Comparison of ENCODE assay signal across 18 cellular contexts in the genomic region with DNA sequence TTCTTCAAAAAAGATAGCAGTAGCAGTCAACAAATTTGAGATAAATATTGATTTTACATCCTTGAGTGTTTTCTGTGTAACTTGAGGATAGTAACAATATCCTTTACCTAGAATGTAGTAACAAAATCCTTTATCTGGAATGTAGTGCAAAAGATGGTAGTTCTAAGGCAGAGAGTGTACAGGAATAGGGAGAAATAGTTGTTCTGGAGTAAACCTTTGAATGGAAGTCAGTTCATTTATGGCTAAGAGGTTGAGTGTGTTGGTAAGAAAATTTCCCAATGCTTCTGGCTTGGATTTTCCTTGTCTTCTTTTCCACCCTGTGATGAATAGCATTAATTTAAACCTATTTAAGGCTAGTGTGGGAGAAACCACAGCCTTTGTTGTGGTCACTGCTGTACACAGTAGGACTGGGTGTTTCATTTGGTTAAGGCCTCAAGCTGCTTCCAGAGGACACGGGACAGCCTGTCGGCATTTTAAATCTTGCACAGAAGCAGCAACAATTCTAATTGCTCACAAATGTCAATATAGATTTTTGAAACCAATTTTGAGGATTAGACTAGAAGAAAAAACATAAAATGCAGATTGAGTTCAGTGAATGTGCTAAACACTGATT. TPM values are rescaled to one million over a fixed set of nuclear protein-coding genes. Genes with fewer than 3 reads are reported as not detected.
A peak's percentile ranks its signal among the peaks of the same experiment; 100 is the strongest.
DNase-seq lines count a peak whose midpoint lies in the region; ATAC-seq and TF ChIP-seq lines count a peak whose summit lies in the region.
"Had no signal": no experiment of that assay in that cellular context is flagged by ENCODE, and none has a peak within 500 bp of the region (broad histone marks: within the 10 kb centered on the region; RNA-seq: fewer than 3 reads in every experiment).

No MANE protein-coding gene starts in this region.

- H3K9me3 Mint-ChIP-seq in T-helper 2 cell treated with Interferon-gamma antibody and Interleukin-4, amounts not matched to agents 5 μg/mL and 100 μg/mL, for 36 hours: no peaks in the 10 kb centered on the region
- no peaks in the 10 kb centered on the region for H3K9me3 Mint-ChIP-seq in effector memory CD8-positive, alpha-beta T cell
- H3K9me3 Mint-ChIP-seq: activated T-helper 17 cell treated with anti-CD3 and anti-CD28 coated beads, Interleukin-2, amount 50 U/mL, for 72 hours had no signal

- H3K9me3 ChIP-seq in esophagus squamous epithelium (no peaks in the 10 kb centered on the region), sigmoid colon (no peaks in the 10 kb centered on the region), adrenal gland (replicated peaks in 1 of 3) (no peaks in the 10 kb centered on the region)
- H3K9me3 ChIP-seq: pancreas, suprapubic skin had no signal

- peaks cover 21% of the 10 kb centered on the region for H3K36me3 ChIP-seq in ACC112 (ENCODE audit: insufficient read depth, low read length)
- H3K36me3 ChIP-seq in esophagus squamous epithelium: peaks cover 0 to 5% (median 0%) of the 10 kb centered on the region in 3 donors
- H3K36me3 ChIP-seq in sigmoid colon: peaks cover 0 to 9% (median under 1%) of the 10 kb centered on the region in 4 donors
- peaks cover 0 to 7% of the 10 kb centered on the region in 2 donors for H3K36me3 ChIP-seq in adrenal gland (replicated peaks in 1 of 2)

- intact Hi-C loops in esophagus squamous epithelium (cut with DNase I): no loop called here
- intact Hi-C loops in sigmoid colon (cut with DNase I): no loop called here
- intact Hi-C loops in adrenal gland (cut with DNase I): no loop called here

- DNase-seq in RPMI7951 (ENCODE audit: low read depth) (peak; percentile 56), esophagus squamous epithelium (lab: John Stamatoyannopoulos, UW) (no peak), sigmoid colon (no peak), adrenal gland (no peak), T1000 (lab: John Stamatoyannopoulos, UW) (no peak)
- no peak for DNase-seq in T-helper 2 cell treated with Interferon-gamma antibody and Interleukin-4, amounts not matched to agents 5 μg/mL and 100 μg/mL, for 36 hours (ENCODE audit: low spot score)
- no peak for DNase-seq in effector memory CD8-positive, alpha-beta T cell
- DNase-seq: activated CD8-positive, alpha-beta T cell treated with anti-CD3 and anti-CD28 coated beads, Interleukin-2, amount 10 ng/mL, durations not matched to agents 7 days and 5 days; amniotic stem cell; effector CD4-positive, alpha-beta T cell; foreskin melanocyte; NCI-H1417 treated with DMSO at 0.1 percent for 48 hours; NCI-H510A treated with DMSO at 0.1 percent for 48 hours; pancreas had no signal

- TF ChIP-seq POLR2A in esophagus squamous epithelium (IDR thresholded peaks at IDR 0.05) (no peak), sigmoid colon (IDR thresholded peaks at IDR 0.05) (no peak), adrenal gland (IDR thresholded peaks at IDR 0.05) (no peak)

- 25 to 55% methylated on average over 2 of the region's 2 CpGs for WGBS in esophagus squamous epithelium, 2 donors
- 85 to 90% methylated on average over 2 of the region's 2 CpGs for WGBS in sigmoid colon, 2 donors
- WGBS in adrenal gland, 4 donors: 84 to 91% (median 90%) methylated on average over 2 of the region's 2 CpGs

- no peaks in the 10 kb centered on the region for H3K36me3 Mint-ChIP-seq in T-helper 2 cell treated with Interferon-gamma antibody and Interleukin-4, amounts not matched to agents 5 μg/mL and 100 μg/mL, for 36 hours (ENCODE audit: low read depth)
- H3K36me3 Mint-ChIP-seq in effector memory CD8-positive, alpha-beta T cell (ENCODE audit: insufficient read depth): peaks cover 2% of the 10 kb centered on the region

- H3K4me3 ChIP-seq in ACC112 (ENCODE audit: low read depth, low read length) (peak overlapping the region; percentile 37), esophagus squamous epithelium (peak overlapping the region in 1 of 4 donors; percentile 13), sigmoid colon (no peak overlapping the region), adrenal gland (no peak overlapping the region)
- H3K4me3 ChIP-seq: GM12878, pancreas, suprapubic skin had no signal

- no peak overlapping the region for H3K27ac Mint-ChIP-seq in T-helper 2 cell treated with Interferon-gamma antibody and Interleukin-4, amounts not matched to agents 5 μg/mL and 100 μg/mL, for 36 hours
- no peak overlapping the region for H3K27ac Mint-ChIP-seq in effector memory CD8-positive, alpha-beta T cell
- H3K27ac Mint-ChIP-seq: activated CD8-positive, alpha-beta T cell treated with anti-CD3 and anti-CD28 coated beads, Interleukin-2, amount 10 ng/mL, durations not matched to agents 7 days and 5 days; activated T-helper 17 cell treated with anti-CD3 and anti-CD28 coated beads, Interleukin-2, amount 50 U/mL, for 72 hours had no signal

- H3K4me3 Mint-ChIP-seq in T-helper 2 cell treated with Interferon-gamma antibody and Interleukin-4, amounts not matched to agents 5 μg/mL and 100 μg/mL, for 36 hours: no peak overlapping the region
- no peak overlapping the region for H3K4me3 Mint-ChIP-seq in effector memory CD8-positive, alpha-beta T cell
- H3K4me3 Mint-ChIP-seq: activated CD8-positive, alpha-beta T cell treated with anti-CD3 and anti-CD28 coated beads, Interleukin-2, amount 10 ng/mL, durations not matched to agents 7 days and 5 days; activated T-helper 17 cell treated with anti-CD3 and anti-CD28 coated beads, Interleukin-2, amount 50 U/mL, for 72 hours had no signal

- peaks cover 49% of the 10 kb centered on the region for H3K27me3 Mint-ChIP-seq in T-helper 2 cell treated with Interferon-gamma antibody and Interleukin-4, amounts not matched to agents 5 μg/mL and 100 μg/mL, for 36 hours (ENCODE audit: low read depth)
- H3K27me3 Mint-ChIP-seq in effector memory CD8-positive, alpha-beta T cell: no peaks in the 10 kb centered on the region

- H2AFZ ChIP-seq in ACC112 (ENCODE audit: low read length, unreplicated experiment): no peak overlapping the region

- no peaks in the 10 kb centered on the region for H3K4me1 Mint-ChIP-seq in T-helper 2 cell treated with Interferon-gamma antibody and Interleukin-4, amounts not matched to agents 5 μg/mL and 100 μg/mL, for 36 hours (ENCODE audit: low read depth)
- peaks cover 8% of the 10 kb centered on the region in 2 donors for H3K4me1 Mint-ChIP-seq in effector memory CD8-positive, alpha-beta T cell (ENCODE audit: low read depth in 2 of 2)
- H3K4me1 Mint-ChIP-seq: activated T-helper 17 cell treated with anti-CD3 and anti-CD28 coated beads, Interleukin-2, amount 50 U/mL, for 72 hours had no signal

- H3K27ac ChIP-seq in ACC112 (ENCODE audit: low read depth, low read length) (no peak overlapping the region), esophagus squamous epithelium (peak overlapping the region in 3 of 4 donors; percentile 18 to 73 (median 64)), sigmoid colon (peak overlapping the region in 3 of 4 donors; percentile 42 to 57 (median 53)), adrenal gland (no peak overlapping the region)
- H3K27ac ChIP-seq: pancreas, suprapubic skin had no signal

- no peaks in the 10 kb centered on the region for H3K27me3 ChIP-seq in ACC112 (ENCODE audit: insufficient read depth, low read length)
- H3K27me3 ChIP-seq in esophagus squamous epithelium: no peaks in the 10 kb centered on the region
- no peaks in the 10 kb centered on the region for H3K27me3 ChIP-seq in sigmoid colon
- H3K27me3 ChIP-seq in adrenal gland: no peaks in the 10 kb centered on the region
- H3K27me3 ChIP-seq: pancreas, suprapubic skin had no signal

- TF ChIP-seq EP300 in sigmoid colon (IDR thresholded peaks at IDR 0.05): no peak

- H3K79me2 ChIP-seq in ACC112 (ENCODE audit: control insufficient read depth, insufficient read depth, low read length, unreplicated experiment): peaks cover 73% of the 10 kb centered on the region

- TF ChIP-seq CTCF in esophagus squamous epithelium (IDR thresholded peaks at IDR 0.05) (no peak), sigmoid colon (IDR thresholded peaks at IDR 0.05) (no peak), adrenal gland (IDR thresholded peaks at IDR 0.05) (no peak)

- ATAC-seq in effector memory CD8-positive, alpha-beta T cell (replicated peaks): no peak
- ATAC-seq: activated CD8-positive, alpha-beta T cell treated with anti-CD3 and anti-CD28 coated beads, Interleukin-2, amount 10 ng/mL, durations not matched to agents 7 days and 5 days; activated T-helper 17 cell treated with anti-CD3 and anti-CD28 coated beads, Interleukin-2, amount 50 U/mL, for 72 hours; GM12878; pancreas had no signal

- H3K4me1 ChIP-seq in ACC112 (ENCODE audit: control insufficient read depth, insufficient read depth, low read length, unreplicated experiment) (peaks cover 26% of the 10 kb centered on the region), esophagus squamous epithelium (peaks cover 13 to 96% (median 34%) of the 10 kb centered on the region in 3 donors), sigmoid colon (peaks cover 0 to 84% (median 69%) of the 10 kb centered on the region in 4 donors), adrenal gland (replicated peaks in 1 of 2) (peaks cover 25 to 85% of the 10 kb centered on the region in 2 donors)

RNA-seq across cellular contexts. Expression of a gene that starts 11.3 kb away (rescaled TPM):
- 0.78 and 3.0 TPM in 2 replicates for total RNA-seq in RPMI7951 (2014; rRNA removed; shearing (Covaris generic))
- 10 to 100 TPM; 27.9 to 79.9 (median 36.7) TPM for total RNA-seq in esophagus squamous epithelium
- 100 to 1,000 TPM in 1 of 4 donors, 10 to 100 TPM in 3; 79.7 to 154 (median 89.1) TPM for total RNA-seq in sigmoid colon
- 1 to 10 TPM; 2.3 to 7.6 (median 4.2) TPM for polyA plus RNA-seq in sigmoid colon
- 100 to 1,000 TPM in 2 of 8 donors, 10 to 100 TPM in 6; 59.3 to 109 (median 90.2) TPM for total RNA-seq in adrenal gland
- 10 to 100 TPM; 15.6 to 26.0 (median 25.0) TPM for polyA plus RNA-seq in adrenal gland

Comparison
In these comparisons a context has a peak if more than half of its experiments do, and no peak if none do; other contexts are left out.
1. H3K27ac ChIP-seq: peak in esophagus squamous epithelium (3 of 4) and sigmoid colon (3 of 4); none in ACC112 (single experiment) and adrenal gland (0 of 5).